ENCODE assay signal across 1 cellular context in the genomic region with DNA sequence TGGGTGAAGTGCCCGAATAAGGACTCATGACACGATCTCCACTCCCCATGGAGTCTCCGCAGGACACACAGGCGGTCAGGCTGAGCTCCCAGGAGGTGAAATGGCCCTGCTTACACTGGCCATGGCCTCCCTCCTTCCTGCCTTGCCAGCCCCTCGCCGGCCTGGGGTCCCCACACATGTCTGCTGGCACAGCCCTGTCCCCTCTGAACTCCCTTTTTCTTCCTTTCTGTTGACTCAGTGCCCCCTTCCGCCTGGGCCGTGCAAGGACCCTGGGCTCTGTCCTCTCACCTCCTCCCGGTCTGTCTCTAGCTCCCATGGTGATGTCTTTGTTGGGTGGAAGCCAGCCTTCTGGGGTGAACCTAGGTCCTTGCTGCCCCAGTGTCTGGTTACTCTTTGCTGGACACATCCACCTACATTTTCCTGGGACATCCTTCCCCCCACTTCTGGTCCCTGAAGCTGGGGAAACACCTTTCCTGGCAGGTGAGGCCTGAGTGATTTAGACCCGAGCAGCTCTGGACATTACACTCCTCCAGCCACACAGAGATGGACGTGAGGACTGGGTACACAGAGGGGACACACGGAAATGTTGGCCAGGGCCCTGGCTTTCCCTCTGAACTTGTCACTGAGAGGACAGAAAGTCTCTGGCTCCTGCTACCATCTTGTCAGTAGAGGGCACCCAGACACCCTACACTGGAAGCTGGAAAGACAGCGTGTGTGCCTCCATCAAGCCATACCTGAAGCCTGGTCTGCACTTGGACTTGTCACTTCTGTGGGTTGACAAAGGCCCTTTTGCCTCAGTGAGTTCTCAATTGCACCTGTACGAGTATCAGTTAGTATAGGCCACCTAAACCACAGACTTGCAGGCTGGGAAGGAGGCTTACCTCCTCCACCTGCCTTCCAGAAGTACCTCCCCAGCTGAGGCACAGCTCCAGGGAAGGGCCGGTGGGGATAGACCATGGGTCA.
TF ChIP-seq lines count a peak whose summit lies in the region.

No MANE protein-coding gene starts in this region.

TF ChIP-seq in GM23338, 12 proteins besides CTCF, POLR2A, EP300 and RAD21:
- TF ChIP-seq, protein P1, sequence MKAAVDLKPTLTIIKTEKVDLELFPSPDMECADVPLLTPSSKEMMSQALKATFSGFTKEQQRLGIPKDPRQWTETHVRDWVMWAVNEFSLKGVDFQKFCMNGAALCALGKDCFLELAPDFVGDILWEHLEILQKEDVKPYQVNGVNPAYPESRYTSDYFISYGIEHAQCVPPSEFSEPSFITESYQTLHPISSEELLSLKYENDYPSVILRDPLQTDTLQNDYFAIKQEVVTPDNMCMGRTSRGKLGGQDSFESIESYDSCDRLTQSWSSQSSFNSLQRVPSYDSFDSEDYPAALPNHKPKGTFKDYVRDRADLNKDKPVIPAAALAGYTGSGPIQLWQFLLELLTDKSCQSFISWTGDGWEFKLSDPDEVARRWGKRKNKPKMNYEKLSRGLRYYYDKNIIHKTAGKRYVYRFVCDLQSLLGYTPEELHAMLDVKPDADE (IDR thresholded peaks at IDR 0.05) = no peak
- TF ChIP-seq CREB1 (CRISPR knock-in tag; IDR thresholded peaks at IDR 0.05; ENCODE audit: low read depth) = no peak
- no peak for TF ChIP-seq POLR2AphosphoS5 (IDR thresholded peaks at IDR 0.05; ENCODE audit: low read depth)
- no peak for TF ChIP-seq EZH2phosphoT487 (IDR thresholded peaks at IDR 0.05; ENCODE audit: unreplicated experiment)
- TF ChIP-seq, protein P2, sequence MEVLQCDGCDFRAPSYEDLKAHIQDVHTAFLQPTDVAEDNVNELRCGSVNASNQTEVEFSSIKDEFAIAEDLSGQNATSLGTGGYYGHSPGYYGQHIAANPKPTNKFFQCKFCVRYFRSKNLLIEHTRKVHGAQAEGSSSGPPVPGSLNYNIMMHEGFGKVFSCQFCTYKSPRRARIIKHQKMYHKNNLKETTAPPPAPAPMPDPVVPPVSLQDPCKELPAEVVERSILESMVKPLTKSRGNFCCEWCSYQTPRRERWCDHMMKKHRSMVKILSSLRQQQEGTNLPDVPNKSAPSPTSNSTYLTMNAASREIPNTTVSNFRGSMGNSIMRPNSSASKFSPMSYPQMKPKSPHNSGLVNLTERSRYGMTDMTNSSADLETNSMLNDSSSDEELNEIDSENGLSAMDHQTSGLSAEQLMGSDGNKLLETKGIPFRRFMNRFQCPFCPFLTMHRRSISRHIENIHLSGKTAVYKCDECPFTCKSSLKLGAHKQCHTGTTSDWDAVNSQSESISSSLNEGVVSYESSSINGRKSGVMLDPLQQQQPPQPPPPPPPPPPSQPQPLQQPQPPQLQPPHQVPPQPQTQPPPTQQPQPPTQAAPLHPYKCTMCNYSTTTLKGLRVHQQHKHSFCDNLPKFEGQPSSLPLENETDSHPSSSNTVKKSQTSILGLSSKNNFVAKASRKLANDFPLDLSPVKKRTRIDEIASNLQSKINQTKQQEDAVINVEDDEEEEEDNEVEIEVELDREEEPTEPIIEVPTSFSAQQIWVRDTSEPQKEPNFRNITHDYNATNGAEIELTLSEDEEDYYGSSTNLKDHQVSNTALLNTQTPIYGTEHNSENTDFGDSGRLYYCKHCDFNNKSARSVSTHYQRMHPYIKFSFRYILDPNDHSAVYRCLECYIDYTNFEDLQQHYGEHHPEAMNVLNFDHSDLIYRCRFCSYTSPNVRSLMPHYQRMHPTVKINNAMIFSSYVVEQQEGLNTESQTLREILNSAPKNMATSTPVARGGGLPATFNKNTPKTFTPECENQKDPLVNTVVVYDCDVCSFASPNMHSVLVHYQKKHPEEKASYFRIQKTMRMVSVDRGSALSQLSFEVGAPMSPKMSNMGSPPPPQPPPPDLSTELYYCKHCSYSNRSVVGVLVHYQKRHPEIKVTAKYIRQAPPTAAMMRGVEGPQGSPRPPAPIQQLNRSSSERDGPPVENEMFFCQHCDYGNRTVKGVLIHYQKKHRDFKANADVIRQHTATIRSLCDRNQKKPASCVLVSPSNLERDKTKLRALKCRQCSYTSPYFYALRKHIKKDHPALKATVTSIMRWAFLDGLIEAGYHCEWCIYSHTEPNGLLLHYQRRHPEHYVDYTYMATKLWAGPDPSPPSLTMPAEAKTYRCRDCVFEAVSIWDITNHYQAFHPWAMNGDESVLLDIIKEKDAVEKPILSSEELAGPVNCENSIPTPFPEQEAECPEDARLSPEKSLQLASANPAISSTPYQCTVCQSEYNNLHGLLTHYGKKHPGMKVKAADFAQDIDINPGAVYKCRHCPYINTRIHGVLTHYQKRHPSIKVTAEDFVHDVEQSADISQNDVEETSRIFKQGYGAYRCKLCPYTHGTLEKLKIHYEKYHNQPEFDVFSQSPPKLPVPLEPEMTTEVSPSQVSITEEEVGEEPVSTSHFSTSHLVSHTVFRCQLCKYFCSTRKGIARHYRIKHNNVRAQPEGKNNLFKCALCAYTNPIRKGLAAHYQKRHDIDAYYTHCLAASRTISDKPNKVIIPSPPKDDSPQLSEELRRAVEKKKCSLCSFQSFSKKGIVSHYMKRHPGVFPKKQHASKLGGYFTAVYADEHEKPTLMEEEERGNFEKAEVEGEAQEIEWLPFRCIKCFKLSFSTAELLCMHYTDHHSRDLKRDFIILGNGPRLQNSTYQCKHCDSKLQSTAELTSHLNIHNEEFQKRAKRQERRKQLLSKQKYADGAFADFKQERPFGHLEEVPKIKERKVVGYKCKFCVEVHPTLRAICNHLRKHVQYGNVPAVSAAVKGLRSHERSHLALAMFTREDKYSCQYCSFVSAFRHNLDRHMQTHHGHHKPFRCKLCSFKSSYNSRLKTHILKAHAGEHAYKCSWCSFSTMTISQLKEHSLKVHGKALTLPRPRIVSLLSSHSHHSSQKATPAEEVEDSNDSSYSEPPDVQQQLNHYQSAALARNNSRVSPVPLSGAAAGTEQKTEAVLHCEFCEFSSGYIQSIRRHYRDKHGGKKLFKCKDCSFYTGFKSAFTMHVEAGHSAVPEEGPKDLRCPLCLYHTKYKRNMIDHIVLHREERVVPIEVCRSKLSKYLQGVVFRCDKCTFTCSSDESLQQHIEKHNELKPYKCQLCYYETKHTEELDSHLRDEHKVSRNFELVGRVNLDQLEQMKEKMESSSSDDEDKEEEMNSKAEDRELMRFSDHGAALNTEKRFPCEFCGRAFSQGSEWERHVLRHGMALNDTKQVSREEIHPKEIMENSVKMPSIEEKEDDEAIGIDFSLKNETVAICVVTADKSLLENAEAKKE (CRISPR knock-in tag; IDR thresholded peaks at IDR 0.05) = no peak
- TF ChIP-seq ZNF114 (CRISPR knock-in tag; IDR thresholded peaks at IDR 0.05) = no peak
- TF ChIP-seq NANOG (IDR thresholded peaks at IDR 0.05; ENCODE audit: borderline replicate concordance) = no peak
- TF ChIP-seq STAT1 (IDR thresholded peaks at IDR 0.05; ENCODE audit: unreplicated experiment) = no peak
- no peak for TF ChIP-seq EZH2 (IDR thresholded peaks at IDR 0.05; ENCODE audit: low read depth, unreplicated experiment)
